1 cellular context compared by ENCODE assay signal in genomic region chr12:132788375-132789098, GRCh38.
A peak's percentile ranks its signal among the peaks of the same experiment; 100 is the strongest.
TF ChIP-seq lines count a peak whose summit lies in the region.

No MANE protein-coding gene starts in this region.

TF ChIP-seq in HEK293, 187 proteins besides CTCF, POLR2A, EP300 and RAD21 (continued from another document):
- TF ChIP-seq ZNF645 (tag by site-specific recombination; IDR thresholded peaks at IDR 0.05) (no peak), ZNF132 (tag by site-specific recombination; IDR thresholded peaks at IDR 0.05; ENCODE audit: borderline replicate concordance) (no peak), BCL11A (tag by site-specific recombination; IDR thresholded peaks at IDR 0.05; ENCODE audit: low read depth) (no peak), ZBTB48 (tag by site-specific recombination; IDR thresholded peaks at IDR 0.05) (no peak), KLF1 (tag by site-specific recombination; IDR thresholded peaks at IDR 0.05) (peak; percentile 37; the same call in 1 of the 2 replicates)
